1 cellular context compared by ENCODE assay signal in genomic region chr15:84798436-84798946, GRCh38.
A peak's percentile ranks its signal among the peaks of the same experiment; 100 is the strongest.
TF ChIP-seq lines count a peak whose summit lies in the region.

No MANE protein-coding gene starts in this region.

TF ChIP-seq in HepG2, 621 proteins besides CTCF, POLR2A, EP300 and RAD21:
- TF ChIP-seq ZNF775 (CRISPR knock-in tag; IDR thresholded peaks at IDR 0.05; ENCODE audit: borderline replicate concordance) (no peak), FOXP4 (CRISPR knock-in tag; IDR thresholded peaks at IDR 0.05) (no peak), NCOR1 (IDR thresholded peaks at IDR 0.05; ENCODE audit: borderline replicate concordance, low read length) (no peak), ZNF629 (CRISPR knock-in tag; conservative IDR thresholded peaks at IDR 0.05) (no peak), ZNF691 (CRISPR knock-in tag; IDR thresholded peaks at IDR 0.05; ENCODE audit: borderline replicate concordance, low read depth) (no peak), AGO2 (optimal IDR thresholded peaks at IDR 0.05; ENCODE audit: low read depth, low read length) (peak; percentile 32), MBD4 (IDR thresholded peaks at IDR 0.05; ENCODE audit: borderline replicate concordance, low read length) (no peak)
